In genomic region chr6:53309897-53310291, GRCh38 we compare ENCODE assay signal across 11 cellular contexts. TPM values are rescaled to one million over a fixed set of nuclear protein-coding genes. Genes with fewer than 3 reads are reported as not detected.
A peak's percentile ranks its signal among the peaks of the same experiment; 100 is the strongest.
DNase-seq lines count a peak whose midpoint lies in the region; TF ChIP-seq lines count a peak whose summit lies in the region.
"Had no signal": no experiment of that assay in that cellular context is flagged by ENCODE, and none has a peak within 500 bp of the region (broad histone marks: within the 10 kb centered on the region; RNA-seq: fewer than 3 reads in every experiment).

No MANE protein-coding gene starts in this region.

- no peaks in the 10 kb centered on the region for H3K9me3 Mint-ChIP-seq in MCF 10A (ENCODE audit: unreplicated experiment)
- no peaks in the 10 kb centered on the region for H3K9me3 Mint-ChIP-seq in activated naive CD8-positive, alpha-beta T cell (ENCODE audit: low read depth)

- TF ChIP-seq CTCF in MCF 10A (IDR thresholded peaks at IDR 0.05; ENCODE audit: unreplicated experiment) (no peak), mammary epithelial cell (conservative IDR thresholded peaks at IDR 0.05 in 1 of 2, IDR thresholded peaks at IDR 0.05 in 1 of 2; ENCODE audit: extremely low read depth in 1 of 2, insufficient read depth in 1 of 2, low read depth in 1 of 2, low read length in 2 of 2) (no peak)

- H4K20me1 ChIP-seq in mammary epithelial cell (ENCODE audit: insufficient read depth, low read length), result no peaks in the 10 kb centered on the region

- CTCF ChIA-PET in MCF 10A (lab: Yijun Ruan, JAX) (interaction anchor here (0.6 to 1.6 kb wide), 9 partner anchors 8 to 186 kb away, joined by 3 to 7 read pairs (median 3); no protein-coding TSS in a partner anchor), mammary epithelial cell (lab: Charles Lee; ENCODE audit: low non-redundant PET) (no interaction called here)

- peak overlapping the region; percentile 64 for H3K27ac Mint-ChIP-seq in MCF 10A (ENCODE audit: low read depth, unreplicated experiment)
- peak overlapping the region; percentile 64 for H3K27ac Mint-ChIP-seq in activated naive CD8-positive, alpha-beta T cell

- dilution Hi-C loops in mammary epithelial cell (cut with HindIII; ENCODE audit: low sequenced_read_pairs), result no loop called here

- BruUV-seq in MCF 10A (replicated peaks; lab: Mats Ljungman, UMichigan) (no TSS peak), mammary epithelial cell (replicated peaks; lab: Mats Ljungman, UMichigan) (no TSS peak)

- no peak overlapping the region for H3K4me3 ChIP-seq in mammary epithelial cell (replicated peaks in 1 of 3; ENCODE audit: insufficient read depth in 1 of 3, low read depth in 2 of 3, low read length in 3 of 3)
- H3K4me3 ChIP-seq in Jurkat, Clone E6-1 (ENCODE audit: low read length), result peak overlapping the region; percentile 55
- H3K4me3 ChIP-seq in thymus (ENCODE audit: low read length), result peak overlapping the region; percentile 45
- H3K4me3 ChIP-seq: colonic mucosa had no signal

- 87% methylated on average over 3 of the region's 3 CpGs for WGBS in mammary epithelial cell (ENCODE audit: low coverage, missing lambda C conversion rate)
- 5% methylated on average over 3 of the region's 3 CpGs for WGBS in thymus

- peaks cover 46% of the 10 kb centered on the region for H3K4me1 Mint-ChIP-seq in MCF 10A (ENCODE audit: insufficient read depth, unreplicated experiment)
- H3K4me1 Mint-ChIP-seq in activated naive CD8-positive, alpha-beta T cell (ENCODE audit: low read depth), result peaks cover 82% of the 10 kb centered on the region

- intact Hi-C loops in MCF 10A (cut with micrococcal nuclease), result loop anchor here (2.0 kb wide), 1 partner anchor 17 kb away; no protein-coding TSS in a partner anchor
- intact Hi-C loops in mammary epithelial cell (cut with micrococcal nuclease), result no loop called here
- intact Hi-C loops in posterior cingulate gyrus (cut with DNase I), result no loop called here

- H3K4me3 Mint-ChIP-seq in MCF 10A (ENCODE audit: unreplicated experiment), result no peak overlapping the region
- peak overlapping the region; percentile 42 for H3K4me3 Mint-ChIP-seq in activated naive CD8-positive, alpha-beta T cell

- DNase-seq in MCF 10A (ENCODE audit: unreplicated experiment), result no peak
- no peak for DNase-seq in mammary epithelial cell
- no peak for DNase-seq in Jurkat, Clone E6-1 (ENCODE audit: low read depth, low spot score)
- DNase-seq in DMS79 (lab: John Stamatoyannopoulos, UW), result no peak
- DNase-seq in posterior cingulate gyrus, result no peak
- no peak for DNase-seq in NCI-H1105 treated with DMSO at 0.1 percent for 48 hours (lab: John Stamatoyannopoulos, UW)
- DNase-seq: colonic mucosa, hippocampal formation, NCI-H1105 had no signal

- H3K9ac ChIP-seq in mammary epithelial cell (ENCODE audit: insufficient read depth, low read length), result no peak overlapping the region

- H3K36me3 ChIP-seq in mammary epithelial cell (ENCODE audit: insufficient read depth, low read length) (no peaks in the 10 kb centered on the region), thymus (ENCODE audit: control insufficient read depth, insufficient read depth) (no peaks in the 10 kb centered on the region)
- H3K36me3 ChIP-seq: colonic mucosa had no signal

- POLR2A ChIA-PET in MCF 10A (lab: Yijun Ruan, JAX), result interaction anchor here (0.9 to 3.7 kb wide), 9 partner anchors 9 to 171 kb away, joined by 3 to 44 read pairs (median 5); partner anchors contain the start of gene ELOVL5

- H3K27ac ChIP-seq in mammary epithelial cell (ENCODE audit: insufficient read depth, low read depth, low read length), result no peak overlapping the region
- peak overlapping the region; percentile 64 for H3K27ac ChIP-seq in thymus (ENCODE audit: low read depth)
- H3K27ac ChIP-seq: colonic mucosa had no signal

- H3K4me1 ChIP-seq in mammary epithelial cell (ENCODE audit: insufficient read depth, low read length) (peaks cover 37% of the 10 kb centered on the region), thymus (ENCODE audit: control insufficient read depth, insufficient read depth, low read length) (peaks cover 48% of the 10 kb centered on the region)

- in situ Hi-C loops in mammary epithelial cell (cut with MboI; ENCODE audit: low sequenced_read_pairs in 2 of 2), result no loop called here

- H3K9me3 ChIP-seq in mammary epithelial cell (replicated peaks; ENCODE audit: insufficient read depth, low read length) (no peaks in the 10 kb centered on the region), thymus (ENCODE audit: control insufficient read depth) (no peaks in the 10 kb centered on the region)
- H3K9me3 ChIP-seq: colonic mucosa had no signal

- H3K79me2 ChIP-seq in mammary epithelial cell (ENCODE audit: insufficient read depth, low read length), result peaks cover 85% of the 10 kb centered on the region

- H3K4me2 ChIP-seq in mammary epithelial cell (ENCODE audit: insufficient read depth, low read depth, low read length), result no peak overlapping the region

- no peak overlapping the region for H2AFZ ChIP-seq in mammary epithelial cell (ENCODE audit: low read depth, low read length)

- H3K27me3 ChIP-seq in mammary epithelial cell (ENCODE audit: insufficient read depth, low read length), result no peaks in the 10 kb centered on the region
- no peaks in the 10 kb centered on the region for H3K27me3 ChIP-seq in thymus (ENCODE audit: control insufficient read depth, insufficient read depth)
- H3K27me3 ChIP-seq: colonic mucosa had no signal

- H3K36me3 Mint-ChIP-seq in MCF 10A (ENCODE audit: insufficient read depth, unreplicated experiment), result no peaks in the 10 kb centered on the region
- H3K36me3 Mint-ChIP-seq in activated naive CD8-positive, alpha-beta T cell, result no peaks in the 10 kb centered on the region

- H3K27me3 Mint-ChIP-seq in MCF 10A (ENCODE audit: insufficient read depth, unreplicated experiment), result no peaks in the 10 kb centered on the region
- H3K27me3 Mint-ChIP-seq in activated naive CD8-positive, alpha-beta T cell, result no peaks in the 10 kb centered on the region

RNA-seq across cellular contexts. Expression of gene ELOVL5, which starts 38.9 kb away (rescaled TPM):
- total RNA-seq in MCF 10A (2022), result 56.6 and 58.3 TPM in 2 replicates
- 10 to 100 TPM; 50.8 to 71.1 TPM for total RNA-seq in mammary epithelial cell
- 56.2 TPM for polyA plus RNA-seq in mammary epithelial cell
- 132 TPM for polyA minus RNA-seq in mammary epithelial cell
- polyA plus RNA-seq in Jurkat, Clone E6-1 (2012; ENCODE audit: insufficient read depth, insufficient read length), result 363 TPM
- polyA plus RNA-seq in thymus, result 62.8 TPM

Comparison
In these comparisons a context has a peak if more than half of its experiments do, and no peak if none do; other contexts are left out.
1. H3K4me3 ChIP-seq: peak in Jurkat, Clone E6-1 (single experiment) and thymus (single experiment); none in mammary epithelial cell (0 of 3).